Comparison of ENCODE assay signal across 8 cellular contexts in genomic region chr10:7417103-7417623, GRCh38. TPM values are rescaled to one million over a fixed set of nuclear protein-coding genes. Genes with fewer than 3 reads are reported as not detected.
DNase-seq lines count a peak whose midpoint lies in the region; ATAC-seq, FAIRE-seq and TF ChIP-seq lines count a peak whose summit lies in the region.

No MANE protein-coding gene starts in this region.

- in situ Hi-C loops in KBM-7 (cut with MboI; ENCODE audit: low pct_unique_long_range_greater_than_20kb, low sequenced_read_pairs), result loop anchor here (25.0 kb wide), 1 partner anchor 505 kb away; no protein-coding TSS in a partner anchor

- H3K27ac Mint-ChIP-seq in naive thymus-derived CD8-positive, alpha-beta T cell, result peak overlapping the region in 3 of 10 donors; percentile 14 to 70 (median 42)

- H3K36me3 Mint-ChIP-seq in naive thymus-derived CD8-positive, alpha-beta T cell, result no peaks in the 10 kb centered on the region

- ATAC-seq in naive thymus-derived CD8-positive, alpha-beta T cell, result peak; percentile 45 to 61
- no peak for ATAC-seq in HG03039 (IDR thresholded peaks at IDR 0.05; ENCODE audit: unreplicated experiment)

- no peak for FAIRE-seq in D721Med (lab: Jason Lieb, UNC)

- no peak overlapping the region for H3K4me3 ChIP-seq in cardiac fibroblast (replicated peaks in 1 of 2; ENCODE audit: low read depth in 2 of 2, low read length in 2 of 2)

- no peak overlapping the region for H3K4me3 Mint-ChIP-seq in naive thymus-derived CD8-positive, alpha-beta T cell

- DNase-seq in D721Med (ENCODE audit: insufficient read length, low spot score) (no peak), KBM-7 (peak; percentile 55), cardiac fibroblast (ENCODE audit: low read depth in 2 of 2) (peak; percentile 64 to 65), GM19238 (ENCODE audit: insufficient read length, low spot score) (no peak), glomerular visceral epithelial cell (ENCODE audit: extremely low spot score) (no peak), germinal center (ENCODE audit: low spot score) (no peak)
- DNase-seq in naive thymus-derived CD8-positive, alpha-beta T cell, result peak in 3 of 10 donors; percentile 57 to 58 (median 58)

- H3K9me3 Mint-ChIP-seq in naive thymus-derived CD8-positive, alpha-beta T cell, result no peaks in the 10 kb centered on the region

- peak; percentile 52 for TF ChIP-seq CTCF in D721Med (IDR thresholded peaks at IDR 0.05; ENCODE audit: insufficient read depth, missing control alignments)
- TF ChIP-seq CTCF in cardiac fibroblast (IDR thresholded peaks at IDR 0.05; ENCODE audit: low read depth, low read length), result peak; percentile 12

- H3K4me1 Mint-ChIP-seq in naive thymus-derived CD8-positive, alpha-beta T cell, result peaks cover 7 to 14% (median 12%) of the 10 kb centered on the region in 4 donors

- POLR2A ChIA-PET in naive thymus-derived CD8-positive, alpha-beta T cell (lab: Charles Lee), result interaction anchor here (0.7 kb wide), 1 partner anchor 302 kb away, joined by 3 read pairs; no protein-coding TSS in a partner anchor

- H3K27me3 Mint-ChIP-seq in naive thymus-derived CD8-positive, alpha-beta T cell, result peaks cover 0 to 2% (median 0%) of the 10 kb centered on the region in 5 donors

RNA-seq across cellular contexts. Expression of gene SFMBT2, which starts 6.3 kb away (rescaled TPM):
- total RNA-seq in naive thymus-derived CD8-positive, alpha-beta T cell, result 10 to 100 TPM; 30.1 to 31.8 TPM
- 1 to 10 TPM; 2.2 to 6.7 (median 4.8) TPM for polyA plus RNA-seq in naive thymus-derived CD8-positive, alpha-beta T cell

Comparison
In these comparisons a context has a peak if more than half of its experiments do, and no peak if none do; other contexts are left out.
1. DNase-seq: peak in KBM-7 (single experiment) and cardiac fibroblast (2 of 2); none in D721Med (single experiment), GM19238 (single experiment), glomerular visceral epithelial cell (single experiment) and germinal center (single experiment).